ENCODE assay signal across 24 cellular contexts in genomic region chr6:108810057-108810643, GRCh38. TPM values are rescaled to one million over a fixed set of nuclear protein-coding genes. Genes with fewer than 3 reads are reported as not detected.
A peak's percentile ranks its signal among the peaks of the same experiment; 100 is the strongest.
DNase-seq lines count a peak whose midpoint lies in the region; ATAC-seq and TF ChIP-seq lines count a peak whose summit lies in the region.
"Had no signal": no experiment of that assay in that cellular context is flagged by ENCODE, and none has a peak within 500 bp of the region (broad histone marks: within the 10 kb centered on the region; RNA-seq: fewer than 3 reads in every experiment).

No MANE protein-coding gene starts in this region.

- no peak overlapping the region for H3K4me2 ChIP-seq in neural progenitor cell
- H3K4me2 ChIP-seq: A549; BLaER1 treated with 17β-estradiol and CSF1 and Interleukin-3, amounts not matched to agents 10 nM and 100 nM had no signal

- peaks cover 3% of the 10 kb centered on the region for H3K4me1 Mint-ChIP-seq in T-helper 17 cell
- peaks cover 16% of the 10 kb centered on the region for H3K4me1 Mint-ChIP-seq in endothelial cell (ENCODE audit: unreplicated experiment)
- H3K4me1 Mint-ChIP-seq in neural progenitor cell: peaks cover 4% of the 10 kb centered on the region
- peaks cover 15% of the 10 kb centered on the region for H3K4me1 Mint-ChIP-seq in stimulated activated effector memory CD8-positive, alpha-beta T cell treated with anti-CD3 and anti-CD28 coated beads, Interleukin-12 subunit alpha, Interleukin-12 subunit beta, amount 100 ng/mL, for 72 hours

- no peak for DNase-seq in T-helper 17 cell
- DNase-seq in endothelial cell (ENCODE audit: low spot score): no peak
- no peak for DNase-seq in neural progenitor cell (ENCODE audit: low spot score)
- no peak for DNase-seq in stimulated activated effector memory CD8-positive, alpha-beta T cell treated with anti-CD3 and anti-CD28 coated beads, Interleukin-12 subunit alpha, Interleukin-12 subunit beta, amount 100 ng/mL, for 72 hours (ENCODE audit: low spot score in 2 of 2)
- DNase-seq in NCI-H2196 treated with DMSO at 0.1 percent for 48 hours (lab: John Stamatoyannopoulos, UW; ENCODE audit: unreplicated experiment): no peak
- DNase-seq in breast epithelium (ENCODE audit: low spot score in 2 of 2): no peak
- DNase-seq: AML-193; CD4-positive, alpha-beta T cell; CD8-positive, alpha-beta T cell; COR-L47; DMS 273 treated with DMSO at 0.1 percent for 48 hours; DMS153; DMS53; DMS79; DND-41; EL; GDM1 had no signal

- no peaks in the 10 kb centered on the region for H3K4me1 ChIP-seq in neural progenitor cell
- H3K4me1 ChIP-seq in breast epithelium: no peaks in the 10 kb centered on the region
- H3K4me1 ChIP-seq: A549 had no signal

- H3K9me3 ChIP-seq in T-helper 17 cell (ENCODE audit: control insufficient read depth, low read length, poor library complexity, severe bottlenecking) (no peaks in the 10 kb centered on the region), neural progenitor cell (ENCODE audit: low read depth) (no peaks in the 10 kb centered on the region), breast epithelium (no peaks in the 10 kb centered on the region)
- H3K9me3 ChIP-seq: A549 had no signal

- H3K27me3 Mint-ChIP-seq in T-helper 17 cell: no peaks in the 10 kb centered on the region
- peaks cover 5% of the 10 kb centered on the region for H3K27me3 Mint-ChIP-seq in endothelial cell (ENCODE audit: unreplicated experiment)
- peaks cover 3% of the 10 kb centered on the region for H3K27me3 Mint-ChIP-seq in neural progenitor cell (ENCODE audit: insufficient read depth, low read depth)
- H3K27me3 Mint-ChIP-seq: B cell; CD4-positive, alpha-beta T cell had no signal

- no peak for TF ChIP-seq POLR2A in breast epithelium (IDR thresholded peaks at IDR 0.05)

- no peak for ATAC-seq in T-helper 17 cell
- ATAC-seq in stimulated activated effector memory CD8-positive, alpha-beta T cell treated with anti-CD3 and anti-CD28 coated beads, Interleukin-12 subunit alpha, Interleukin-12 subunit beta, amount 100 ng/mL, for 72 hours: no peak
- no peak for ATAC-seq in HG02870 (IDR thresholded peaks at IDR 0.05; ENCODE audit: unreplicated experiment)
- ATAC-seq: A549; CD8-positive, alpha-beta T cell; GM12878 had no signal

- H3K27ac ChIP-seq in neural progenitor cell: no peak overlapping the region
- H3K27ac ChIP-seq in breast epithelium: no peak overlapping the region
- H3K27ac ChIP-seq: 22Rv1; A549; BLaER1 treated with 17β-estradiol and CSF1 and Interleukin-3, amounts not matched to agents 10 nM and 100 nM; C4-2B had no signal

- no peak overlapping the region for H3K4me3 Mint-ChIP-seq in T-helper 17 cell
- peak overlapping the region; percentile 53 for H3K4me3 Mint-ChIP-seq in endothelial cell (ENCODE audit: unreplicated experiment)
- no peak overlapping the region for H3K4me3 Mint-ChIP-seq in neural progenitor cell
- H3K4me3 Mint-ChIP-seq in stimulated activated effector memory CD8-positive, alpha-beta T cell treated with anti-CD3 and anti-CD28 coated beads, Interleukin-12 subunit alpha, Interleukin-12 subunit beta, amount 100 ng/mL, for 72 hours: no peak overlapping the region
- H3K4me3 Mint-ChIP-seq: B cell; CD4-positive, alpha-beta T cell; CD8-positive, alpha-beta T cell had no signal

- TF ChIP-seq CTCF in endothelial cell (IDR thresholded peaks at IDR 0.05; ENCODE audit: unreplicated experiment): no peak
- TF ChIP-seq CTCF in neural progenitor cell (IDR thresholded peaks at IDR 0.05): no peak
- TF ChIP-seq CTCF in breast epithelium (IDR thresholded peaks at IDR 0.05): no peak

- H3K9me3 Mint-ChIP-seq in endothelial cell (ENCODE audit: unreplicated experiment) (no peaks in the 10 kb centered on the region), neural progenitor cell (peaks cover 2% of the 10 kb centered on the region)
- H3K9me3 Mint-ChIP-seq in stimulated activated effector memory CD8-positive, alpha-beta T cell treated with anti-CD3 and anti-CD28 coated beads, Interleukin-12 subunit alpha, Interleukin-12 subunit beta, amount 100 ng/mL, for 72 hours: no peaks in the 10 kb centered on the region
- H3K9me3 Mint-ChIP-seq: CD4-positive, alpha-beta T cell; CD8-positive, alpha-beta T cell had no signal

- H3K79me2 ChIP-seq in neural progenitor cell (ENCODE audit: low read depth): no peaks in the 10 kb centered on the region

- H3K27me3 ChIP-seq in neural progenitor cell (no peaks in the 10 kb centered on the region), breast epithelium (no peaks in the 10 kb centered on the region)
- H3K27me3 ChIP-seq: BLaER1 treated with 17β-estradiol and CSF1 and Interleukin-3, amounts not matched to agents 10 nM and 100 nM had no signal

- no peaks in the 10 kb centered on the region for H3F3A ChIP-seq in neural progenitor cell (ENCODE audit: low read depth)

- H3K4me3 ChIP-seq in neural progenitor cell (no peak overlapping the region), breast epithelium (no peak overlapping the region)
- H3K4me3 ChIP-seq: A549; BLaER1 treated with 17β-estradiol and CSF1 and Interleukin-3, amounts not matched to agents 10 nM and 100 nM; GM12878 had no signal

- no peak overlapping the region for H2AFZ ChIP-seq in neural progenitor cell (replicated peaks)

- H4K20me1 ChIP-seq in neural progenitor cell (ENCODE audit: low read depth): no peaks in the 10 kb centered on the region
- H4K20me1 ChIP-seq: BLaER1 treated with 17β-estradiol and CSF1 and Interleukin-3, amounts not matched to agents 10 nM and 100 nM had no signal

- no peak overlapping the region for H3K9ac ChIP-seq in neural progenitor cell
- H3K9ac ChIP-seq: BLaER1 treated with 17β-estradiol and CSF1 and Interleukin-3, amounts not matched to agents 10 nM and 100 nM had no signal

- H3K36me3 Mint-ChIP-seq in T-helper 17 cell (ENCODE audit: low read depth): no peaks in the 10 kb centered on the region
- H3K36me3 Mint-ChIP-seq in endothelial cell (ENCODE audit: low read depth, unreplicated experiment): no peaks in the 10 kb centered on the region
- H3K36me3 Mint-ChIP-seq in neural progenitor cell: no peaks in the 10 kb centered on the region
- H3K36me3 Mint-ChIP-seq in stimulated activated effector memory CD8-positive, alpha-beta T cell treated with anti-CD3 and anti-CD28 coated beads, Interleukin-12 subunit alpha, Interleukin-12 subunit beta, amount 100 ng/mL, for 72 hours: no peaks in the 10 kb centered on the region
- H3K36me3 Mint-ChIP-seq: CD8-positive, alpha-beta T cell had no signal

- H3K27ac Mint-ChIP-seq in T-helper 17 cell: peak overlapping the region; percentile 72
- no peak overlapping the region for H3K27ac Mint-ChIP-seq in endothelial cell (ENCODE audit: unreplicated experiment)
- peak overlapping the region; percentile 62 for H3K27ac Mint-ChIP-seq in neural progenitor cell
- H3K27ac Mint-ChIP-seq in stimulated activated effector memory CD8-positive, alpha-beta T cell treated with anti-CD3 and anti-CD28 coated beads, Interleukin-12 subunit alpha, Interleukin-12 subunit beta, amount 100 ng/mL, for 72 hours: peak overlapping the region; percentile 48
- H3K27ac Mint-ChIP-seq: B cell; CD4-positive, alpha-beta T cell; CD8-positive, alpha-beta T cell had no signal

- H3K36me3 ChIP-seq in neural progenitor cell (no peaks in the 10 kb centered on the region), breast epithelium (no peaks in the 10 kb centered on the region)
- H3K36me3 ChIP-seq: BLaER1 treated with 17β-estradiol and CSF1 and Interleukin-3, amounts not matched to agents 10 nM and 100 nM had no signal

- intact Hi-C loops in breast epithelium (cut with DNase I; ENCODE audit: low total_unique reads): no loop called here

RNA-seq across cellular contexts. Expression of gene ARMC2, which starts 38.1 kb away (rescaled TPM):
- 1 to 10 TPM; 6.9 to 8.7 TPM for total RNA-seq in T-helper 17 cell
- 6.3 TPM for total RNA-seq in endothelial cell (ENCODE audit: unreplicated experiment)
- total RNA-seq in neural progenitor cell (ENCODE audit: low replicate concordance): 2.9 and 3.7 TPM in 2 replicates
- 1 to 10 TPM; 4.3 to 7.9 (median 7.2) TPM for total RNA-seq in breast epithelium
- total RNA-seq: GM12878 had no signal
